8 cellular contexts compared by ENCODE assay signal in genomic region chr6:131029661-131030297, GRCh38. TPM values are rescaled to one million over a fixed set of nuclear protein-coding genes. Genes with fewer than 3 reads are reported as not detected.
DNase-seq lines count a peak whose midpoint lies in the region; ATAC-seq and TF ChIP-seq lines count a peak whose summit lies in the region.

No MANE protein-coding gene starts in this region.

- no peak for TF ChIP-seq CTCF in PC-9 (conservative IDR thresholded peaks at IDR 0.05)

- H3K4me1 ChIP-seq in PC-9 (replicated peaks; ENCODE audit: insufficient read depth) = no peaks in the 10 kb centered on the region
- no peaks in the 10 kb centered on the region for H3K4me1 ChIP-seq in Karpas-422 (ENCODE audit: low read length)

- no peak overlapping the region for H3K27ac ChIP-seq in PC-9
- no peak overlapping the region for H3K27ac ChIP-seq in Karpas-422 (ENCODE audit: low read length)

- H3K9me2 ChIP-seq in PC-9 (ENCODE audit: insufficient read depth) = no peaks in the 10 kb centered on the region
- H3K9me2 ChIP-seq in Karpas-422 (replicated peaks; ENCODE audit: insufficient read depth, low read length) = no peaks in the 10 kb centered on the region

- no peak overlapping the region for H3K4me3 Mint-ChIP-seq in activated naive CD4-positive, alpha-beta T cell treated with anti-CD3 and anti-CD28 coated beads, Interleukin-2, amount 10 ng/mL, durations not matched to agents 7 days and 5 days

- no peak overlapping the region for H3K9ac ChIP-seq in Karpas-422 (ENCODE audit: low read length)

- H3K27ac Mint-ChIP-seq in activated naive CD4-positive, alpha-beta T cell treated with anti-CD3 and anti-CD28 coated beads, Interleukin-2, amount 10 ng/mL, durations not matched to agents 7 days and 5 days = no peak overlapping the region

- no peaks in the 10 kb centered on the region for H3K36me3 Mint-ChIP-seq in activated naive CD4-positive, alpha-beta T cell treated with anti-CD3 and anti-CD28 coated beads, Interleukin-2, amount 10 ng/mL, durations not matched to agents 7 days and 5 days

- POLR2A ChIA-PET in PC-9 (lab: Charles Lee; ENCODE audit: unreplicated experiment) = interaction anchor here (0.6 kb wide), 1 partner anchor 33 kb away, joined by 15 read pairs; the partner anchor contains the start of gene EPB41L2

- no peaks in the 10 kb centered on the region for H3K79me2 ChIP-seq in PC-9 (ENCODE audit: low read depth)
- H3K79me2 ChIP-seq in Karpas-422 (ENCODE audit: low read length) = no peaks in the 10 kb centered on the region

- intact Hi-C loops in PC-9 (cut with micrococcal nuclease; ENCODE audit: unreplicated experiment) = no loop called here

- ATAC-seq in GM21423 (IDR thresholded peaks at IDR 0.05; ENCODE audit: unreplicated experiment) = peak; percentile 91
- peak; percentile 96 for ATAC-seq in HG03520 (IDR thresholded peaks at IDR 0.05; ENCODE audit: unreplicated experiment)

- H3K36me3 ChIP-seq in PC-9 (ENCODE audit: low read depth) (no peaks in the 10 kb centered on the region), Karpas-422 (ENCODE audit: insufficient read depth, low read length) (no peaks in the 10 kb centered on the region)

- H4K20me1 ChIP-seq in PC-9 (ENCODE audit: insufficient read depth) = no peaks in the 10 kb centered on the region
- H4K20me1 ChIP-seq in Karpas-422 (ENCODE audit: insufficient read depth, low read depth, low read length) = no peaks in the 10 kb centered on the region

- no peaks in the 10 kb centered on the region for H3K4me1 Mint-ChIP-seq in activated naive CD4-positive, alpha-beta T cell treated with anti-CD3 and anti-CD28 coated beads, Interleukin-2, amount 10 ng/mL, durations not matched to agents 7 days and 5 days

- H3K4me3 ChIP-seq in PC-9 (no peak overlapping the region), Karpas-422 (ENCODE audit: low read length) (no peak overlapping the region)

- H3K4me2 ChIP-seq in PC-9 (no peak overlapping the region), Karpas-422 (ENCODE audit: low read depth, low read length, poor library complexity, severe bottlenecking) (no peak overlapping the region)

- H3K9me3 Mint-ChIP-seq in activated naive CD4-positive, alpha-beta T cell treated with anti-CD3 and anti-CD28 coated beads, Interleukin-2, amount 10 ng/mL, durations not matched to agents 7 days and 5 days = no peaks in the 10 kb centered on the region

- BruUV-seq in PC-9 (replicated peaks; lab: Mats Ljungman, UMichigan) = no TSS peak

- no peaks in the 10 kb centered on the region for H3F3A ChIP-seq in PC-9 (ENCODE audit: insufficient read depth, low read depth)

- H3K27me3 ChIP-seq in PC-9 (ENCODE audit: insufficient read depth, low read depth) (no peaks in the 10 kb centered on the region), Karpas-422 (ENCODE audit: low read length) (no peaks in the 10 kb centered on the region)

- CTCF ChIA-PET in PC-9 (lab: Charles Lee) = no interaction called here
- CTCF ChIA-PET in activated naive CD4-positive, alpha-beta T cell treated with anti-CD3 and anti-CD28 coated beads, Interleukin-2, amount 10 ng/mL, durations not matched to agents 7 days and 5 days (lab: Charles Lee) = no interaction called here

- H3K9me3 ChIP-seq in PC-9 (ENCODE audit: insufficient read depth, low read depth) (no peaks in the 10 kb centered on the region), Karpas-422 (ENCODE audit: low read length) (no peaks in the 10 kb centered on the region)

- H2AFZ ChIP-seq in PC-9 = no peak overlapping the region
- no peak overlapping the region for H2AFZ ChIP-seq in Karpas-422 (ENCODE audit: low read length)

- DNase-seq in D341Med (ENCODE audit: low spot score) (peak; percentile 34), glomerular visceral epithelial cell (ENCODE audit: extremely low spot score) (peak; percentile 44), PC-9 (no peak), erythroblast (lab: John Stamatoyannopoulos, UW) (no peak), Karpas-422 (no peak)
- DNase-seq in activated naive CD4-positive, alpha-beta T cell treated with anti-CD3 and anti-CD28 coated beads, Interleukin-2, amount 10 ng/mL, durations not matched to agents 7 days and 5 days = no peak

- TF ChIP-seq POLR2A in erythroblast (IDR thresholded peaks at IDR 0.05; ENCODE audit: low read length) = no peak

- no peaks in the 10 kb centered on the region for H3K27me3 Mint-ChIP-seq in activated naive CD4-positive, alpha-beta T cell treated with anti-CD3 and anti-CD28 coated beads, Interleukin-2, amount 10 ng/mL, durations not matched to agents 7 days and 5 days

RNA-seq across cellular contexts. Expression of gene EPB41L2, which starts 33.3 kb away (rescaled TPM):
- 59.1 and 67.4 TPM in 2 replicates for total RNA-seq in PC-9 (2021)
- total RNA-seq in Karpas-422 (2014; rRNA removed; shearing (Covaris generic); ENCODE audit: low replicate concordance) = 1.7 and 3.7 TPM in 2 replicates

Comparison
In these comparisons a context has a peak if more than half of its experiments do, and no peak if none do; other contexts are left out.
1. DNase-seq: peak in D341Med (single experiment) and glomerular visceral epithelial cell (single experiment); none in PC-9 (0 of 2), activated naive CD4-positive, alpha-beta T cell treated with anti-CD3 and anti-CD28 coated beads, Interleukin-2, amount 10 ng/mL, durations not matched to agents 7 days and 5 days (single experiment), erythroblast (0 of 2) and Karpas-422 (single experiment).
2. RNA of gene EPB41L2, which starts 33.3 kb away (total RNA-seq): 59.1 to 67.4 TPM in PC-9; 1.7 to 3.7 TPM in Karpas-422; every median in the first group is over 10 times any median in the second.